Comparison of ENCODE assay signal across 14 cellular contexts in the genomic region with DNA sequence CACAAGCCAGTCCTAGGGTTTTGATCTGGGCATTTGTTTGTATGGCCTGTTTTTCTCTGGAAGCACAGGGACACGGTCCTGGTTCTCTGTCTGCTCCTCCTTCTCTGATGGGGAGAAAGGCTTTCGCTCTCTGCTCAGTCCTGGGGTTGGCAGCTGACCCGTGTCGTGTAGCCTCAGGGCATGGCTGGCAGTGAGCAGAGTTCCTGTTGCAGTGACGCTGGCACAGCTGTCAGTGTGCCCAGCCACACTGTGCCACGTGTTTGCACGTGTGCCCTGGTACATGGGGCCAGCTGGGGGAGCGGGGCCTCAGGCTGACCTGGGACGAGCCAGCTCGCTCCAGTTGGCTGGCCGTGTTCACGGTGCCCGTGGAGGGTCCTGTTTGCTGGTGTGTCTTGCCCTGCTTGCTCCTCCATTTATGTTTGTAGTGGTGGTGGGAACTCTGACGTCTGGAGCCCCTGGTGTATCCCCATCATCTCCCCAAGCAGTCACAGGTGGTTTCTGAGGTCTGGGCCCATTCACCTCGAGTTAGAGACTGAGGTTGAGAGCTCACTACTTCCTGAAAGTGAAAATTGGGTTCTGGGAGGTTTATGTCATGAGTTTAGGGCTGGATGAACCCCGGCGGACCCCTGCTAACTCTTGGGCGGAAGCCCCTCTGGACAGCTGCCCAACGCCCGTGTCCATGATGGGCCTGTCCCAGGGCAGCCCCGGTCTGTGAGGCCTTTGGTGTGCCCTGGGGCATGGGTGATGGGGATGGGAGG. TPM values are rescaled to one million over a fixed set of nuclear protein-coding genes. Genes with fewer than 3 reads are reported as not detected.
A peak's percentile ranks its signal among the peaks of the same experiment; 100 is the strongest.
DNase-seq lines count a peak whose midpoint lies in the region; ATAC-seq and TF ChIP-seq lines count a peak whose summit lies in the region.
"Had no signal": no experiment of that assay in that cellular context is flagged by ENCODE, and none has a peak within 500 bp of the region (broad histone marks: within the 10 kb centered on the region; RNA-seq: fewer than 3 reads in every experiment).

No MANE protein-coding gene starts in this region.

- 77% methylated on average over 21 of the region's 21 CpGs for WGBS in right cardiac atrium

- intact Hi-C loops in right cardiac atrium (cut with DNase I): no loop called here

- TF ChIP-seq POLR2A in GM18505 (IDR thresholded peaks at IDR 0.05; ENCODE audit: borderline replicate concordance, extremely low read depth, insufficient read depth, insufficient read length): no peak

- DNase-seq in stimulated activated naive CD8-positive, alpha-beta T cell treated with anti-CD3 and anti-CD28 coated beads, Interleukin-15, amount 100 ng/mL, for 72 hours: peak in 1 of 2 donors; percentile 69
- no peak for DNase-seq in stimulated activated naive CD8-positive, alpha-beta T cell treated with anti-CD3 and anti-CD28 coated beads, Interleukin-15, Interleukin-2, amounts not matched to agents 100 U/mL and 50 U/mL, for 24 hours
- DNase-seq in right cardiac atrium: peak; percentile 42 to 77 (median 70)
- no peak for DNase-seq in dermis blood vessel endothelial cell
- DNase-seq: central memory CD4-positive, alpha-beta T cell; hippocampal formation; KG1; NCI-H1930; occipital lobe; stimulated activated CD8-positive, alpha-beta memory T cell treated with anti-CD3 and anti-CD28 coated beads, Interleukin-4, amount 100 ng/mL, for 48 hours had no signal

- peak overlapping the region; percentile 80 to 82 for H3K27ac Mint-ChIP-seq in stimulated activated naive CD8-positive, alpha-beta T cell treated with anti-CD3 and anti-CD28 coated beads, Interleukin-15, amount 100 ng/mL, for 72 hours

- no peak overlapping the region for H3K4me3 ChIP-seq in right cardiac atrium (ENCODE audit: low read length)

- H3K4me1 Mint-ChIP-seq in stimulated activated naive CD8-positive, alpha-beta T cell treated with anti-CD3 and anti-CD28 coated beads, Interleukin-15, amount 100 ng/mL, for 72 hours: peaks cover 19% of the 10 kb centered on the region

- no peaks in the 10 kb centered on the region for H3K4me1 ChIP-seq in right cardiac atrium (ENCODE audit: control insufficient read depth, insufficient read depth, low read length)

- H3K27me3 ChIP-seq in right cardiac atrium (ENCODE audit: control insufficient read depth, insufficient read depth): no peaks in the 10 kb centered on the region

- H3K27me3 Mint-ChIP-seq in stimulated activated naive CD8-positive, alpha-beta T cell treated with anti-CD3 and anti-CD28 coated beads, Interleukin-15, amount 100 ng/mL, for 72 hours: no peaks in the 10 kb centered on the region

- no peak overlapping the region for H3K27ac ChIP-seq in right cardiac atrium (ENCODE audit: low read length)

- H3K4me3 Mint-ChIP-seq in stimulated activated naive CD8-positive, alpha-beta T cell treated with anti-CD3 and anti-CD28 coated beads, Interleukin-15, amount 100 ng/mL, for 72 hours: peak overlapping the region in 1 of 2 donors; percentile 45

- ATAC-seq in stimulated activated naive CD8-positive, alpha-beta T cell treated with anti-CD3 and anti-CD28 coated beads, Interleukin-15, amount 100 ng/mL, for 72 hours: peak; percentile 94
- no peak for ATAC-seq in stimulated activated naive CD8-positive, alpha-beta T cell treated with anti-CD3 and anti-CD28 coated beads, Interleukin-15, Interleukin-2, amounts not matched to agents 100 U/mL and 50 U/mL, for 24 hours
- ATAC-seq in right cardiac atrium (peak; percentile 73 to 80), GM19351 (IDR thresholded peaks at IDR 0.05; ENCODE audit: unreplicated experiment) (no peak), GM18505 (IDR thresholded peaks at IDR 0.05; ENCODE audit: unreplicated experiment) (no peak)

- no peaks in the 10 kb centered on the region for H3K9me3 Mint-ChIP-seq in stimulated activated naive CD8-positive, alpha-beta T cell treated with anti-CD3 and anti-CD28 coated beads, Interleukin-15, amount 100 ng/mL, for 72 hours

- H3K9me3 ChIP-seq in right cardiac atrium (ENCODE audit: control insufficient read depth, low read length): no peaks in the 10 kb centered on the region

RNA-seq across cellular contexts. Expression of gene DNAJC5, which starts 10.2 kb away (rescaled TPM):
- total RNA-seq in right cardiac atrium (10 to 100 TPM; 43.1 to 51.0 (median 49.9) TPM), dermis blood vessel endothelial cell (90.9 and 98.3 TPM in 2 replicates)
- polyA plus RNA-seq in right cardiac atrium: 32.2 TPM

RNA-seq across cellular contexts. Expression of gene TPD52L2, which starts 19.6 kb away (rescaled TPM):
- total RNA-seq in right cardiac atrium (10 to 100 TPM; 62.1 to 73.5 (median 63.6) TPM), dermis blood vessel endothelial cell (169 and 181 TPM in 2 replicates)
- polyA plus RNA-seq in right cardiac atrium: 52.3 TPM

RNA-seq across cellular contexts. Expression of gene ABHD16B, which starts 23.4 kb away (rescaled TPM):
- total RNA-seq in right cardiac atrium (not detected), dermis blood vessel endothelial cell (not detected in 2 replicates)
- 0.54 TPM for polyA plus RNA-seq in right cardiac atrium
- total RNA-seq: epithelial cell of proximal tubule, lung microvascular endothelial cell, occipital lobe had no signal

RNA-seq across cellular contexts. Expression of gene ZBTB46, which starts 53.6 kb away (rescaled TPM):
- total RNA-seq in right cardiac atrium: 10 to 100 TPM; 14.4 to 18.1 (median 16.3) TPM
- 6.7 TPM for polyA plus RNA-seq in right cardiac atrium
- 41.2 and 67.4 TPM in 2 replicates for total RNA-seq in dermis blood vessel endothelial cell

Comparison
In these comparisons a context has a peak if more than half of its experiments do, and no peak if none do; other contexts are left out.
1. ATAC-seq: peak in stimulated activated naive CD8-positive, alpha-beta T cell treated with anti-CD3 and anti-CD28 coated beads, Interleukin-15, amount 100 ng/mL, for 72 hours (single experiment) and right cardiac atrium (2 of 2); none in stimulated activated naive CD8-positive, alpha-beta T cell treated with anti-CD3 and anti-CD28 coated beads, Interleukin-15, Interleukin-2, amounts not matched to agents 100 U/mL and 50 U/mL, for 24 hours (single experiment), GM19351 (single experiment) and GM18505 (single experiment).
2. DNase-seq: peak in right cardiac atrium (3 of 3); none in stimulated activated naive CD8-positive, alpha-beta T cell treated with anti-CD3 and anti-CD28 coated beads, Interleukin-15, Interleukin-2, amounts not matched to agents 100 U/mL and 50 U/mL, for 24 hours (single experiment) and dermis blood vessel endothelial cell (single experiment).